ENCODE assay signal across 13 cellular contexts in genomic region chr1:25564777-25565176, GRCh38. TPM values are rescaled to one million over a fixed set of nuclear protein-coding genes. Genes with fewer than 3 reads are reported as not detected.
DNase-seq lines count a peak whose midpoint lies in the region; ATAC-seq and TF ChIP-seq lines count a peak whose summit lies in the region.
"Had no signal": no experiment of that assay in that cellular context is flagged by ENCODE, and none has a peak within 500 bp of the region (broad histone marks: within the 10 kb centered on the region; RNA-seq: fewer than 3 reads in every experiment).

No MANE protein-coding gene starts in this region.

- DNase-seq in T-helper 1 cell: no peak
- DNase-seq in WTC11 (ENCODE audit: low spot score): no peak
- no peak for DNase-seq in endodermal cell
- DNase-seq in spleen: peak; percentile 69
- DNase-seq in NCI-H226: no peak
- no peak for DNase-seq in brain microvascular endothelial cell
- no peak for DNase-seq in NCI-H1105 treated with DMSO at 0.1 percent for 48 hours (lab: John Stamatoyannopoulos, UW)
- DNase-seq: DMS 273 treated with DMSO at 0.1 percent for 48 hours, foreskin fibroblast, MV-4-11 had no signal

- no peaks in the 10 kb centered on the region for H3K27me3 ChIP-seq in endodermal cell (ENCODE audit: control insufficient read depth, insufficient read depth, low read length, poor library complexity, severe bottlenecking)
- H3K27me3 ChIP-seq in spleen (replicated peaks in 1 of 7): no peaks in the 10 kb centered on the region
- H3K27me3 ChIP-seq in brain microvascular endothelial cell (replicated peaks): no peaks in the 10 kb centered on the region
- H3K27me3 ChIP-seq: suprapubic skin had no signal

- 87 to 93% methylated on average over 6 of the region's 6 CpGs for WGBS in endodermal cell (ENCODE audit: insufficient coverage in 1 of 2, insufficient read length in 1 of 2), 2 experiments
- 76 to 89% (median 85%) methylated on average over 3 to 6 of the region's 6 CpGs for WGBS in spleen, 5 donors

- H3K27ac ChIP-seq in endodermal cell (ENCODE audit: low read depth, low read length) (no peak overlapping the region), spleen (peak overlapping the region in 7 of 8 donors; percentile 19 to 92 (median 89)), brain microvascular endothelial cell (no peak overlapping the region)
- H3K27ac ChIP-seq: 22Rv1, suprapubic skin had no signal

- H3K9me3 ChIP-seq in endodermal cell (ENCODE audit: control insufficient read depth, low read length): no peaks in the 10 kb centered on the region
- H3K9me3 ChIP-seq in spleen: no peaks in the 10 kb centered on the region
- H3K9me3 ChIP-seq: suprapubic skin had no signal

- no peak overlapping the region for H3K4me3 ChIP-seq in endodermal cell (ENCODE audit: low read length)
- H3K4me3 ChIP-seq in spleen: peak overlapping the region in 3 of 8 donors; percentile 8 to 62 (median 38)
- no peak overlapping the region for H3K4me3 ChIP-seq in brain microvascular endothelial cell (ENCODE audit: low read depth, low read length)
- H3K4me3 ChIP-seq: suprapubic skin had no signal

- no peak overlapping the region for H3K4me3 Mint-ChIP-seq in T-helper 1 cell treated with Interleukin-12 subunit alpha and Interleukin-12 subunit beta and Interleukin-4 antibody, amounts not matched to agents 30 μg/mL and 1 μg/mL, for 36 hours
- H3K4me3 Mint-ChIP-seq in WTC11 (no peak overlapping the region), endodermal cell (no peak overlapping the region)

- H3K4me1 Mint-ChIP-seq in T-helper 1 cell treated with Interleukin-12 subunit alpha and Interleukin-12 subunit beta and Interleukin-4 antibody, amounts not matched to agents 30 μg/mL and 1 μg/mL, for 36 hours (ENCODE audit: low read depth): peaks cover 41% of the 10 kb centered on the region
- H3K4me1 Mint-ChIP-seq in WTC11 (peaks cover 48% of the 10 kb centered on the region), endodermal cell (peaks cover 13% of the 10 kb centered on the region)

- H3K36me3 ChIP-seq in endodermal cell (ENCODE audit: control insufficient read depth, insufficient read depth, low read length) (no peaks in the 10 kb centered on the region), spleen (peaks cover 0 to 74% (median 12%) of the 10 kb centered on the region in 6 donors), brain microvascular endothelial cell (replicated peaks) (peaks cover 2% of the 10 kb centered on the region)

- TF ChIP-seq CTCF in WTC11 (IDR thresholded peaks at IDR 0.05): no peak
- TF ChIP-seq CTCF in endodermal cell (conservative IDR thresholded peaks at IDR 0.05): no peak
- no peak for TF ChIP-seq CTCF in spleen (IDR thresholded peaks at IDR 0.05 in 8 of 11, conservative IDR thresholded peaks at IDR 0.05 in 3 of 11)
- TF ChIP-seq CTCF in brain microvascular endothelial cell (IDR thresholded peaks at IDR 0.05; ENCODE audit: low read depth, low read length, missing control alignments): no peak

- no peaks in the 10 kb centered on the region for H3K9me3 Mint-ChIP-seq in T-helper 1 cell treated with Interleukin-12 subunit alpha and Interleukin-12 subunit beta and Interleukin-4 antibody, amounts not matched to agents 30 μg/mL and 1 μg/mL, for 36 hours
- no peaks in the 10 kb centered on the region for H3K9me3 Mint-ChIP-seq in WTC11
- H3K9me3 Mint-ChIP-seq in endodermal cell: no peaks in the 10 kb centered on the region

- H3K9ac ChIP-seq in endodermal cell (ENCODE audit: extremely low read depth, low read length, poor library complexity, severe bottlenecking): no peak overlapping the region

- TF ChIP-seq POLR2A in spleen (IDR thresholded peaks at IDR 0.05): no peak

- no peaks in the 10 kb centered on the region for H3K4me1 ChIP-seq in endodermal cell (ENCODE audit: control insufficient read depth, insufficient read depth, low read length)
- H3K4me1 ChIP-seq in spleen: peaks cover 57 to 100% (median 97%) of the 10 kb centered on the region in 6 donors

- POLR2A ChIA-PET in WTC11 (lab: Charles Lee): interaction anchor here (0.7 kb wide), 1 partner anchor 488 kb away, joined by 3 read pairs; no protein-coding TSS in a partner anchor

- intact Hi-C loops in spleen (cut with DNase I; ENCODE audit: low total_unique reads): no loop called here

- peaks cover 15% of the 10 kb centered on the region for H3K36me3 Mint-ChIP-seq in T-helper 1 cell treated with Interleukin-12 subunit alpha and Interleukin-12 subunit beta and Interleukin-4 antibody, amounts not matched to agents 30 μg/mL and 1 μg/mL, for 36 hours (ENCODE audit: low read depth)
- H3K36me3 Mint-ChIP-seq in WTC11: 0 out of 2 replicates have a peak, but pooled peaks cover 5% of the 10 kb centered on the region
- H3K36me3 Mint-ChIP-seq in endodermal cell (ENCODE audit: low read depth): no peaks in the 10 kb centered on the region

- no peak for ATAC-seq in WTC11

- CTCF ChIA-PET in WTC11 (lab: Charles Lee): interaction anchor here (0.6 to 2.3 kb wide), 5 partner anchors 16 to 246 kb away, joined by 3 to 9 read pairs (median 4); no protein-coding TSS in a partner anchor

- H3K27ac Mint-ChIP-seq in T-helper 1 cell treated with Interleukin-12 subunit alpha and Interleukin-12 subunit beta and Interleukin-4 antibody, amounts not matched to agents 30 μg/mL and 1 μg/mL, for 36 hours: peak overlapping the region; percentile 62
- H3K27ac Mint-ChIP-seq in WTC11 (peak overlapping the region; percentile 45), endodermal cell (peak overlapping the region; percentile 64)

- in situ Hi-C loops in brain microvascular endothelial cell (cut with HindIII; ENCODE audit: low pct_ligation_motif_present, low sequenced_read_pairs): no loop called here

- no peaks in the 10 kb centered on the region for H3K27me3 Mint-ChIP-seq in T-helper 1 cell treated with Interleukin-12 subunit alpha and Interleukin-12 subunit beta and Interleukin-4 antibody, amounts not matched to agents 30 μg/mL and 1 μg/mL, for 36 hours (ENCODE audit: low read depth)
- H3K27me3 Mint-ChIP-seq in WTC11 (ENCODE audit: low read depth): no peaks in the 10 kb centered on the region
- H3K27me3 Mint-ChIP-seq in endodermal cell (ENCODE audit: insufficient read depth): no peaks in the 10 kb centered on the region

TF ChIP-seq in WTC11, 78 proteins besides CTCF, POLR2A, EP300 and RAD21:
- TF ChIP-seq SMAD4 (CRISPR knock-in tag; IDR thresholded peaks at IDR 0.05) (no peak), ZBTB21 (CRISPR knock-in tag; IDR thresholded peaks at IDR 0.05; ENCODE audit: borderline replicate concordance) (no peak), MAX (CRISPR knock-in tag; IDR thresholded peaks at IDR 0.05) (no peak), OVOL2 (CRISPR knock-in tag; IDR thresholded peaks at IDR 0.05; ENCODE audit: borderline replicate concordance) (no peak), ZSCAN18 (CRISPR knock-in tag; IDR thresholded peaks at IDR 0.05) (no peak), JUN (CRISPR knock-in tag; IDR thresholded peaks at IDR 0.05) (no peak), ELF4 (CRISPR knock-in tag; IDR thresholded peaks at IDR 0.05; ENCODE audit: low read depth) (no peak), USF1 (CRISPR knock-in tag; IDR thresholded peaks at IDR 0.05) (no peak)
TF ChIP-seq in WTC11: peak in this region for 0.

RNA-seq across cellular contexts. Expression of gene LDLRAP1, which starts 21.4 kb away (rescaled TPM):
- 14.1 to 16.3 TPM (median 14.2 TPM) in 3 replicates for total RNA-seq in WTC11 (2021)
- total RNA-seq in endodermal cell: 10 to 100 TPM; 13.9 to 14.5 TPM
- 9.4 TPM for polyA plus RNA-seq in endodermal cell (2013, experiment 1 of 2)
- polyA plus RNA-seq in endodermal cell (2013, experiment 2 of 2): 8.9 TPM
- 100 to 1,000 TPM in 1 of 7 donors, 10 to 100 TPM in 6; 62.6 to 105 (median 82.3) TPM for total RNA-seq in spleen
- polyA plus RNA-seq in spleen: 10 to 100 TPM; 21.7 to 45.9 (median 28.4) TPM

RNA-seq across cellular contexts. Expression of gene MAN1C1, which starts 51.8 kb away (rescaled TPM):
- total RNA-seq in WTC11 (2021) (10.4 to 16.8 TPM (median 12.2 TPM) in 3 replicates), endodermal cell (1 to 10 TPM; 2.2 to 4.3 TPM), spleen (10 to 100 TPM; 25.0 to 54.3 (median 47.2) TPM)
- 8.0 TPM for polyA plus RNA-seq in endodermal cell (2013, experiment 1 of 2)
- polyA plus RNA-seq in endodermal cell (2013, experiment 2 of 2): 6.9 TPM
- 1 to 10 TPM; 4.6 to 7.0 (median 6.9) TPM for polyA plus RNA-seq in spleen

Comparison
In these comparisons a context has a peak if more than half of its experiments do, and no peak if none do; other contexts are left out.
1. H3K27ac ChIP-seq: peak in spleen (7 of 8); none in endodermal cell (single experiment) and brain microvascular endothelial cell (single experiment).
2. Peak in every context shown above with its lines, with median percentiles within 50 percentile points of each other: H3K27ac Mint-ChIP-seq.